17 cellular contexts compared by ENCODE assay signal in genomic region chr2:237492137-237492890, GRCh38. TPM values are rescaled to one million over a fixed set of nuclear protein-coding genes. Genes with fewer than 3 reads are reported as not detected.
DNase-seq lines count a peak whose midpoint lies in the region; ATAC-seq and TF ChIP-seq lines count a peak whose summit lies in the region.
"Had no signal": no experiment of that assay in that cellular context is flagged by ENCODE, and none has a peak within 500 bp of the region (broad histone marks: within the 10 kb centered on the region; RNA-seq: fewer than 3 reads in every experiment).

No MANE protein-coding gene starts in this region.

- ATAC-seq in upper lobe of right lung (no peak), HG03175 (IDR thresholded peaks at IDR 0.05; ENCODE audit: unreplicated experiment) (no peak)
- ATAC-seq: GM23338, Panc1 had no signal

- TF ChIP-seq CTCF in brain microvascular endothelial cell (IDR thresholded peaks at IDR 0.05; ENCODE audit: low read depth, low read length, missing control alignments), result no peak
- TF ChIP-seq CTCF in upper lobe of right lung (IDR thresholded peaks at IDR 0.05), result no peak

- in situ Hi-C loops in brain microvascular endothelial cell (cut with HindIII; ENCODE audit: low pct_ligation_motif_present, low sequenced_read_pairs), result no loop called here

- no peak overlapping the region for H3K4me3 ChIP-seq in brain microvascular endothelial cell (ENCODE audit: low read depth, low read length)
- no peak overlapping the region for H3K4me3 ChIP-seq in upper lobe of right lung
- H3K4me3 ChIP-seq: GM23338, MG63 had no signal

- no peaks in the 10 kb centered on the region for H3K27me3 ChIP-seq in brain microvascular endothelial cell (replicated peaks)
- peaks cover 3% of the 10 kb centered on the region for H3K27me3 ChIP-seq in upper lobe of right lung
- H3K27me3 ChIP-seq: MG63 had no signal

- H3K27ac ChIP-seq in brain microvascular endothelial cell (peak overlapping the region; percentile 13), upper lobe of right lung (no peak overlapping the region)

- intact Hi-C loops in upper lobe of right lung (cut with DNase I), result no loop called here

- peaks cover 78% of the 10 kb centered on the region for H3K36me3 ChIP-seq in brain microvascular endothelial cell (replicated peaks)
- peaks cover 10% of the 10 kb centered on the region for H3K36me3 ChIP-seq in upper lobe of right lung
- H3K36me3 ChIP-seq: MG63 had no signal

- H3K4me1 ChIP-seq in upper lobe of right lung, result peaks cover 18% of the 10 kb centered on the region

- H3K9me3 ChIP-seq in upper lobe of right lung, result peaks cover 3% of the 10 kb centered on the region

- peak; percentile 1 for DNase-seq in NCI-H69 (lab: John Stamatoyannopoulos, UW)
- DNase-seq in brain microvascular endothelial cell, result no peak
- DNase-seq in kidney tubule cell (ENCODE audit: low spot score), result peak; percentile 38
- peak; percentile 42 for DNase-seq in upper lobe of right lung
- DNase-seq in NOMO-1 treated with dmso at 0.1 percent for 144 hours (lab: John Stamatoyannopoulos, UW; ENCODE audit: unreplicated experiment), result no peak
- DNase-seq in H4 (ENCODE audit: low spot score), result no peak
- DNase-seq: GDM1, KG1, MG63, NCI-H1092 treated with DMSO at 0.1 percent for 48 hours, NCI-H1694, NCI-H2107, NCI-H345, SHP77 treated with DMSO at 0.1 percent for 48 hours had no signal

RNA-seq across cellular contexts. Expression of gene MLPH, which starts 5.3 kb away (rescaled TPM):
- total RNA-seq in upper lobe of right lung, result 423 TPM
- 7.7 and 9.9 TPM in 2 replicates for total RNA-seq in H4 (2014; rRNA removed; shearing (Covaris generic))

Comparison
In these comparisons a context has a peak if more than half of its experiments do, and no peak if none do; other contexts are left out.
1. DNase-seq: peak in NCI-H69 (single experiment), kidney tubule cell (single experiment) and upper lobe of right lung (single experiment); none in brain microvascular endothelial cell (single experiment), NOMO-1 treated with dmso at 0.1 percent for 144 hours (single experiment) and H4 (single experiment).
2. RNA of gene MLPH, which starts 5.3 kb away (total RNA-seq): 423 TPM in upper lobe of right lung (single experiment); 7.7 to 9.9 TPM in H4; every median in the first group is over 10 times any median in the second.